In the genomic region with DNA sequence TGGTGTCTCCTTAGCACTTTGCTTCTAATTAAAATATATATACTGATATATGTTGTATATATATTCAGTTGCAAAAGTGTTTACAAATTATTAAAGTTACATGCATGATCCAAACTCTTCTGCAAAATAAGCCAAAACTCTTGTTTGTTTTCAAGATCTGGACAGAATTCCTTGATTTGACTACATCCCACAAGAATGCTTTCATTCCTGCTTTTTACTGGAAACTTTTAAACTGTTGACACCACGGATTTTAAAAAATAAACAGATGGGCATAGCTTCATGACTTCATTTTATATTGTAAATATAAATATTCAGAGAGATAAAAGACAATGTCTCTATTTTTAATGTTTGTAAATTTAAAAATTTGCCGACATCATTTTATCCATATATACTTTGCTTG, we compare ENCODE assay signal across 20 cellular contexts.
DNase-seq lines count a peak whose midpoint lies in the region; ATAC-seq and TF ChIP-seq lines count a peak whose summit lies in the region.
"Had no signal": no experiment of that assay in that cellular context is flagged by ENCODE, and none has a peak within 500 bp of the region (broad histone marks: within the 10 kb centered on the region; RNA-seq: fewer than 3 reads in every experiment).

No MANE protein-coding gene starts in this region.

- POLR2A ChIA-PET in Caco-2 (lab: Charles Lee): no interaction called here

- no TSS peak for BruUV-seq in Caco-2 (replicated peaks; lab: Mats Ljungman, UMichigan)

- H3K27ac ChIP-seq in right cardiac atrium (ENCODE audit: low read length) (no peak overlapping the region), hepatocyte (peak overlapping the region; percentile 25)
- H3K27ac ChIP-seq: psoas muscle, spleen had no signal

- DNase-seq in Right ventricle myocardium superior (no peak), right cardiac atrium (no peak), cardiac fibroblast (ENCODE audit: low read depth in 2 of 2) (peak; percentile 20 to 67), hepatocyte (ENCODE audit: low spot score) (no peak), Caco-2 (no peak), NCI-H524 treated with DMSO at 0.1 percent for 48 hours (lab: John Stamatoyannopoulos, UW) (no peak)
- DNase-seq: activated CD4-positive, alpha-beta T cell treated with anti-CD3 and anti-CD28 coated beads for 1 hour; activated CD8-positive, alpha-beta memory T cell treated with anti-CD3 and anti-CD28 coated beads, Interleukin-2, amount 10 ng/mL, durations not matched to agents 7 days and 5 days; activated effector memory CD4-positive, alpha-beta T cell treated with anti-CD3 and anti-CD28 coated beads, Interleukin-2, amount 50 U/mL, for 16 hours; amygdala; CD4-positive, alpha-beta memory T cell; mesendoderm; psoas muscle; spleen; T1000 had no signal

- H3K9me3 ChIP-seq in right cardiac atrium (ENCODE audit: control insufficient read depth, low read length) (no peaks in the 10 kb centered on the region), hepatocyte (ENCODE audit: low read depth) (no peaks in the 10 kb centered on the region), Caco-2 (no peaks in the 10 kb centered on the region)
- H3K9me3 ChIP-seq: psoas muscle, spleen had no signal

- no peaks in the 10 kb centered on the region for H3K4me1 Mint-ChIP-seq in Caco-2 (ENCODE audit: low read depth, unreplicated experiment)
- H3K4me1 Mint-ChIP-seq: activated CD8-positive, alpha-beta memory T cell treated with anti-CD3 and anti-CD28 coated beads, Interleukin-2, amount 10 ng/mL, durations not matched to agents 7 days and 5 days; CD4-positive, alpha-beta memory T cell had no signal

- H3K4me2 ChIP-seq in hepatocyte: no peak overlapping the region

- no peak overlapping the region for H2AFZ ChIP-seq in hepatocyte

- H3K27me3 ChIP-seq in right cardiac atrium (ENCODE audit: control insufficient read depth, insufficient read depth) (no peaks in the 10 kb centered on the region), hepatocyte (no peaks in the 10 kb centered on the region), Caco-2 (replicated peaks; ENCODE audit: control insufficient read depth, insufficient read depth, low read length) (no peaks in the 10 kb centered on the region)
- H3K27me3 ChIP-seq: spleen had no signal

- CTCF ChIA-PET in Caco-2 (lab: Charles Lee): no interaction called here

- no peaks in the 10 kb centered on the region for H3K36me3 Mint-ChIP-seq in Caco-2 (ENCODE audit: insufficient read depth, unreplicated experiment)
- H3K36me3 Mint-ChIP-seq: activated CD8-positive, alpha-beta memory T cell treated with anti-CD3 and anti-CD28 coated beads, Interleukin-2, amount 10 ng/mL, durations not matched to agents 7 days and 5 days; CD4-positive, alpha-beta memory T cell had no signal

- 58% methylated on average over 2 of the region's 2 CpGs for WGBS in right cardiac atrium
- 47% methylated on average over 2 of the region's 2 CpGs for WGBS in hepatocyte (ENCODE audit: low lambda C conversion rate, missing lambda C conversion rate)

- no peaks in the 10 kb centered on the region for H3K36me3 ChIP-seq in hepatocyte (replicated peaks; ENCODE audit: insufficient read depth, low read depth)
- H3K36me3 ChIP-seq in Caco-2 (ENCODE audit: control insufficient read depth, insufficient read depth, low read length): no peaks in the 10 kb centered on the region
- H3K36me3 ChIP-seq: spleen had no signal

- peaks cover 3% of the 10 kb centered on the region for H3K27me3 Mint-ChIP-seq in Caco-2 (ENCODE audit: insufficient read depth, unreplicated experiment)
- H3K27me3 Mint-ChIP-seq: activated CD8-positive, alpha-beta memory T cell treated with anti-CD3 and anti-CD28 coated beads, Interleukin-2, amount 10 ng/mL, durations not matched to agents 7 days and 5 days had no signal

- no peak overlapping the region for H3K27ac Mint-ChIP-seq in Caco-2 (ENCODE audit: unreplicated experiment)
- H3K27ac Mint-ChIP-seq: activated CD8-positive, alpha-beta memory T cell treated with anti-CD3 and anti-CD28 coated beads, Interleukin-2, amount 10 ng/mL, durations not matched to agents 7 days and 5 days; CD4-positive, alpha-beta memory T cell had no signal

- no peak overlapping the region for H3K4me3 ChIP-seq in right cardiac atrium (ENCODE audit: low read length)
- no peak overlapping the region for H3K4me3 ChIP-seq in cardiac fibroblast (replicated peaks in 1 of 2; ENCODE audit: low read depth in 2 of 2, low read length in 2 of 2)
- no peak overlapping the region for H3K4me3 ChIP-seq in hepatocyte
- no peak overlapping the region for H3K4me3 ChIP-seq in Caco-2 (ENCODE audit: low read depth, low read length)
- H3K4me3 ChIP-seq: coronary artery, psoas muscle, spleen had no signal

- H3K79me2 ChIP-seq in hepatocyte: no peaks in the 10 kb centered on the region

- no peaks in the 10 kb centered on the region for H4K20me1 ChIP-seq in hepatocyte (ENCODE audit: insufficient read depth, poor library complexity, severe bottlenecking)

- TF ChIP-seq CTCF in cardiac fibroblast (IDR thresholded peaks at IDR 0.05; ENCODE audit: low read depth, low read length) (no peak), hepatocyte (IDR thresholded peaks at IDR 0.05; ENCODE audit: poor library complexity) (no peak), Caco-2 (IDR thresholded peaks at IDR 0.05; ENCODE audit: insufficient read depth in 1 of 2, low read depth in 1 of 2, low read length in 1 of 2, severe bottlenecking in 1 of 2, unreplicated experiment in 1 of 2) (no peak)

- H3K9me2 ChIP-seq in hepatocyte (replicated peaks; ENCODE audit: insufficient read depth): no peaks in the 10 kb centered on the region

- no peaks in the 10 kb centered on the region for H3K9me3 Mint-ChIP-seq in Caco-2 (ENCODE audit: unreplicated experiment)

- no peak overlapping the region for H3K4me3 Mint-ChIP-seq in Caco-2 (ENCODE audit: unreplicated experiment)
- H3K4me3 Mint-ChIP-seq: activated CD8-positive, alpha-beta memory T cell treated with anti-CD3 and anti-CD28 coated beads, Interleukin-2, amount 10 ng/mL, durations not matched to agents 7 days and 5 days; CD4-positive, alpha-beta memory T cell; neural crest cell had no signal

- peak; percentile 56 for ATAC-seq in Right ventricle myocardium superior (ENCODE audit: poor library complexity)
- no peak for ATAC-seq in right cardiac atrium
- no peak for ATAC-seq in GM18909 (IDR thresholded peaks at IDR 0.05; ENCODE audit: poor library complexity, unreplicated experiment)
- no peak for ATAC-seq in HG03442 (IDR thresholded peaks at IDR 0.05; ENCODE audit: unreplicated experiment)
- ATAC-seq: activated CD8-positive, alpha-beta memory T cell treated with anti-CD3 and anti-CD28 coated beads, Interleukin-2, amount 10 ng/mL, durations not matched to agents 7 days and 5 days; Panc1; psoas muscle had no signal

- H3K4me1 ChIP-seq in right cardiac atrium (ENCODE audit: control insufficient read depth, insufficient read depth, low read length) (peaks cover 2% of the 10 kb centered on the region), hepatocyte (ENCODE audit: insufficient read depth) (no peaks in the 10 kb centered on the region), Caco-2 (no peaks in the 10 kb centered on the region)
- H3K4me1 ChIP-seq: psoas muscle, spleen had no signal

- intact Hi-C loops in Right ventricle myocardium superior (cut with DNase I): no loop called here
- intact Hi-C loops in right cardiac atrium (cut with DNase I): no loop called here
- intact Hi-C loops in Caco-2 (cut with micrococcal nuclease; ENCODE audit: unreplicated experiment): no loop called here

Comparison
In these comparisons a context has a peak if more than half of its experiments do, and no peak if none do; other contexts are left out.
1. DNase-seq: peak in cardiac fibroblast (2 of 2); none in Right ventricle myocardium superior (single experiment), right cardiac atrium (0 of 3), hepatocyte (single experiment), Caco-2 (0 of 2) and NCI-H524 treated with DMSO at 0.1 percent for 48 hours (single experiment).